ENCODE assay signal across 21 cellular contexts in the genomic region with DNA sequence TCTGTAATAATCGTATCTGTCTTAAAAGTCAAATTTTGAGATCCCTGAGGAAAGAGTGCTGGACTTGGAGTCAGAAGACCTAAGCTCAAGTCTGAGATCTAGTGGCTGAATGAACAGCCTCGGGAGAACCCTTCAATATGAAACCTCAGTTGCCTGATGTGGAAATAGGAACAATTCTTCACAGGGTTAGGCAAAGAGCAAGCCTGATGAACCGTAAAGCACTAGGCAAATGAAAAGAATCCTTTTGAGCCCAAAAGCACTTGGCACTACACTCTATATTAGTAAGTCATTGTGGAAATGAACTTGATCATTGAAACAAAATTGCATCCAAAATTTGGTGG. TPM values are rescaled to one million over a fixed set of nuclear protein-coding genes. Genes with fewer than 3 reads are reported as not detected.
DNase-seq lines count a peak whose midpoint lies in the region; ATAC-seq and TF ChIP-seq lines count a peak whose summit lies in the region.
"Had no signal": no experiment of that assay in that cellular context is flagged by ENCODE, and none has a peak within 500 bp of the region (broad histone marks: within the 10 kb centered on the region; RNA-seq: fewer than 3 reads in every experiment).

No MANE protein-coding gene starts in this region.

- no peaks in the 10 kb centered on the region for H3K9me3 Mint-ChIP-seq in activated naive CD8-positive, alpha-beta T cell (ENCODE audit: low read depth)
- H3K9me3 Mint-ChIP-seq in activated naive CD8-positive, alpha-beta T cell treated with anti-CD3 and anti-CD28 coated beads, Interleukin-2, amount 50 U/mL, for 24 hours: no peaks in the 10 kb centered on the region
- H3K9me3 Mint-ChIP-seq in WTC11 (no peaks in the 10 kb centered on the region), nephron (no peaks in the 10 kb centered on the region)
- H3K9me3 Mint-ChIP-seq: activated naive CD8-positive, alpha-beta T cell treated with anti-CD3 and anti-CD28 coated beads, Interleukin-2, amount 10 ng/mL, durations not matched to agents 7 days and 5 days; CD14-positive monocyte; H9; type B pancreatic cell had no signal

- CTCF ChIA-PET in WTC11 (lab: Charles Lee): interaction anchor here (0.9 to 1.9 kb wide), 3 partner anchors 8 to 335 kb away, joined by 3 to 7 read pairs (median 3); a partner anchor contains a TSS

- H3K4me1 Mint-ChIP-seq in activated naive CD8-positive, alpha-beta T cell (ENCODE audit: low read depth): peaks cover 16% of the 10 kb centered on the region
- peaks cover 4% of the 10 kb centered on the region for H3K4me1 Mint-ChIP-seq in activated naive CD8-positive, alpha-beta T cell treated with anti-CD3 and anti-CD28 coated beads, Interleukin-2, amount 50 U/mL, for 24 hours
- H3K4me1 Mint-ChIP-seq in WTC11 (peaks cover 9% of the 10 kb centered on the region), nephron (peaks cover 16% of the 10 kb centered on the region)
- H3K4me1 Mint-ChIP-seq: H9 had no signal

- no peak overlapping the region for H3K4me3 Mint-ChIP-seq in activated naive CD8-positive, alpha-beta T cell
- no peak overlapping the region for H3K4me3 Mint-ChIP-seq in activated naive CD8-positive, alpha-beta T cell treated with anti-CD3 and anti-CD28 coated beads, Interleukin-2, amount 50 U/mL, for 24 hours
- H3K4me3 Mint-ChIP-seq in WTC11 (no peak overlapping the region), nephron (no peak overlapping the region)
- H3K4me3 Mint-ChIP-seq: activated CD8-positive, alpha-beta T cell treated with anti-CD3 and anti-CD28 coated beads, Interleukin-2, amount 10 ng/mL, durations not matched to agents 7 days and 5 days; activated naive CD8-positive, alpha-beta T cell treated with anti-CD3 and anti-CD28 coated beads, Interleukin-2, amount 10 ng/mL, durations not matched to agents 7 days and 5 days; CD14-positive monocyte; H9; type B pancreatic cell had no signal

- no peak for ATAC-seq in activated naive CD8-positive, alpha-beta T cell treated with anti-CD3 and anti-CD28 coated beads, Interleukin-2, amount 50 U/mL, for 24 hours
- ATAC-seq in WTC11 (no peak), GM21360 (IDR thresholded peaks at IDR 0.05; ENCODE audit: unreplicated experiment) (no peak), HG03039 (IDR thresholded peaks at IDR 0.05; ENCODE audit: unreplicated experiment) (no peak)
- ATAC-seq: activated CD8-positive, alpha-beta T cell treated with anti-CD3 and anti-CD28 coated beads, Interleukin-2, amount 10 ng/mL, durations not matched to agents 7 days and 5 days had no signal

- H3K36me3 Mint-ChIP-seq in activated naive CD8-positive, alpha-beta T cell: peaks cover 5% of the 10 kb centered on the region
- H3K36me3 Mint-ChIP-seq in activated naive CD8-positive, alpha-beta T cell treated with anti-CD3 and anti-CD28 coated beads, Interleukin-2, amount 50 U/mL, for 24 hours (ENCODE audit: low read depth): peaks cover 29% of the 10 kb centered on the region
- H3K36me3 Mint-ChIP-seq in WTC11 (peaks cover 22% of the 10 kb centered on the region), nephron (ENCODE audit: low read depth) (peaks cover 53% of the 10 kb centered on the region)

- DNase-seq in activated naive CD8-positive, alpha-beta T cell treated with anti-CD3 and anti-CD28 coated beads, Interleukin-2, amount 50 U/mL, for 24 hours: no peak
- no peak for DNase-seq in WTC11 (ENCODE audit: low spot score)
- DNase-seq in NCI-H2227 treated with DMSO at 0.1 percent for 48 hours (lab: John Stamatoyannopoulos, UW): no peak
- DNase-seq: activated CD8-positive, alpha-beta T cell treated with anti-CD3 and anti-CD28 coated beads, Interleukin-2, amount 10 ng/mL, durations not matched to agents 7 days and 5 days; activated naive CD8-positive, alpha-beta T cell treated with anti-CD3 and anti-CD28 coated beads, Interleukin-2, amount 10 ng/mL, durations not matched to agents 7 days and 5 days; DMS 273 treated with DMSO at 0.1 percent for 48 hours; effector CD8-positive, alpha-beta T cell; erythroblast; foreskin fibroblast; H9; hippocampal formation; MG63; NCI-H1436; NCI-H510A treated with DMSO at 0.1 percent for 48 hours; WERI-Rb-1 had no signal

- POLR2A ChIA-PET in WTC11 (lab: Charles Lee): no interaction called here

- peak overlapping the region; percentile 46 for H3K27ac Mint-ChIP-seq in activated naive CD8-positive, alpha-beta T cell
- H3K27ac Mint-ChIP-seq in activated naive CD8-positive, alpha-beta T cell treated with anti-CD3 and anti-CD28 coated beads, Interleukin-2, amount 50 U/mL, for 24 hours: no peak overlapping the region
- 0 out of 2 replicates have a peak overlapping the region, but pooled peaks have one; percentile 15 for H3K27ac Mint-ChIP-seq in WTC11
- peak overlapping the region; percentile 3 to 36 (median 6) for H3K27ac Mint-ChIP-seq in nephron
- H3K27ac Mint-ChIP-seq: activated CD8-positive, alpha-beta T cell treated with anti-CD3 and anti-CD28 coated beads, Interleukin-2, amount 10 ng/mL, durations not matched to agents 7 days and 5 days; activated naive CD8-positive, alpha-beta T cell treated with anti-CD3 and anti-CD28 coated beads, Interleukin-2, amount 10 ng/mL, durations not matched to agents 7 days and 5 days had no signal

- no peaks in the 10 kb centered on the region for H3K27me3 Mint-ChIP-seq in activated naive CD8-positive, alpha-beta T cell
- H3K27me3 Mint-ChIP-seq in activated naive CD8-positive, alpha-beta T cell treated with anti-CD3 and anti-CD28 coated beads, Interleukin-2, amount 50 U/mL, for 24 hours: no peaks in the 10 kb centered on the region
- H3K27me3 Mint-ChIP-seq in WTC11 (ENCODE audit: low read depth) (no peaks in the 10 kb centered on the region), nephron (ENCODE audit: low read depth) (no peaks in the 10 kb centered on the region)
- H3K27me3 Mint-ChIP-seq: activated naive CD8-positive, alpha-beta T cell treated with anti-CD3 and anti-CD28 coated beads, Interleukin-2, amount 10 ng/mL, durations not matched to agents 7 days and 5 days; type B pancreatic cell had no signal

- TF ChIP-seq CTCF in WTC11 (IDR thresholded peaks at IDR 0.05) (no peak), nephron (IDR thresholded peaks at IDR 0.05; ENCODE audit: unreplicated experiment in 3 of 3) (no peak)

TF ChIP-seq in WTC11, 78 proteins besides CTCF, POLR2A, EP300 and RAD21 (continues in another document):
- no peak for TF ChIP-seq PRRX2 (CRISPR knock-in tag; IDR thresholded peaks at IDR 0.05)
- TF ChIP-seq, protein P1, sequence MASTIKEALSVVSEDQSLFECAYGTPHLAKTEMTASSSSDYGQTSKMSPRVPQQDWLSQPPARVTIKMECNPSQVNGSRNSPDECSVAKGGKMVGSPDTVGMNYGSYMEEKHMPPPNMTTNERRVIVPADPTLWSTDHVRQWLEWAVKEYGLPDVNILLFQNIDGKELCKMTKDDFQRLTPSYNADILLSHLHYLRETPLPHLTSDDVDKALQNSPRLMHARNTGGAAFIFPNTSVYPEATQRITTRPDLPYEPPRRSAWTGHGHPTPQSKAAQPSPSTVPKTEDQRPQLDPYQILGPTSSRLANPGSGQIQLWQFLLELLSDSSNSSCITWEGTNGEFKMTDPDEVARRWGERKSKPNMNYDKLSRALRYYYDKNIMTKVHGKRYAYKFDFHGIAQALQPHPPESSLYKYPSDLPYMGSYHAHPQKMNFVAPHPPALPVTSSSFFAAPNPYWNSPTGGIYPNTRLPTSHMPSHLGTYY (CRISPR knock-in tag; IDR thresholded peaks at IDR 0.05): no peak
- no peak for TF ChIP-seq ZNF671 (CRISPR knock-in tag; IDR thresholded peaks at IDR 0.05)
- TF ChIP-seq, protein P2, sequence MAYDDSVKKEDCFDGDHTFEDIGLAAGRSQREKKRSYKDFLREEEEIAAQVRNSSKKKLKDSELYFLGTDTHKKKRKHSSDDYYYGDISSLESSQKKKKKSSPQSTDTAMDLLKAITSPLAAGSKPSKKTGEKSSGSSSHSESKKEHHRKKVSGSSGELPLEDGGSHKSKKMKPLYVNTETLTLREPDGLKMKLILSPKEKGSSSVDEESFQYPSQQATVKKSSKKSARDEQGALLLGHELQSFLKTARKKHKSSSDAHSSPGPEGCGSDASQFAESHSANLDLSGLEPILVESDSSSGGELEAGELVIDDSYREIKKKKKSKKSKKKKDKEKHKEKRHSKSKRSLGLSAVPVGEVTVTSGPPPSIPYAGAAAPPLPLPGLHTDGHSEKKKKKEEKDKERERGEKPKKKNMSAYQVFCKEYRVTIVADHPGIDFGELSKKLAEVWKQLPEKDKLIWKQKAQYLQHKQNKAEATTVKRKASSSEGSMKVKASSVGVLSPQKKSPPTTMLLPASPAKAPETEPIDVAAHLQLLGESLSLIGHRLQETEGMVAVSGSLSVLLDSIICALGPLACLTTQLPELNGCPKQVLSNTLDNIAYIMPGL (CRISPR knock-in tag; IDR thresholded peaks at IDR 0.05): no peak
- no peak for TF ChIP-seq FOXK1 (CRISPR knock-in tag; IDR thresholded peaks at IDR 0.05)
- TF ChIP-seq SMAD3 (CRISPR knock-in tag; IDR thresholded peaks at IDR 0.05; ENCODE audit: borderline replicate concordance): no peak
- TF ChIP-seq, protein P3, sequence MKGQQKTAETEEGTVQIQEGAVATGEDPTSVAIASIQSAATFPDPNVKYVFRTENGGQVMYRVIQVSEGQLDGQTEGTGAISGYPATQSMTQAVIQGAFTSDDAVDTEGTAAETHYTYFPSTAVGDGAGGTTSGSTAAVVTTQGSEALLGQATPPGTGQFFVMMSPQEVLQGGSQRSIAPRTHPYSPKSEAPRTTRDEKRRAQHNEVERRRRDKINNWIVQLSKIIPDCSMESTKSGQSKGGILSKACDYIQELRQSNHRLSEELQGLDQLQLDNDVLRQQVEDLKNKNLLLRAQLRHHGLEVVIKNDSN (CRISPR knock-in tag; IDR thresholded peaks at IDR 0.05): no peak
- no peak for TF ChIP-seq NFE2L1 (CRISPR knock-in tag; IDR thresholded peaks at IDR 0.05)
- no peak for TF ChIP-seq CBFB (CRISPR knock-in tag; IDR thresholded peaks at IDR 0.05; ENCODE audit: low read depth)
- no peak for TF ChIP-seq TCF7 (CRISPR knock-in tag; IDR thresholded peaks at IDR 0.05; ENCODE audit: low read depth)
- TF ChIP-seq, protein P4, sequence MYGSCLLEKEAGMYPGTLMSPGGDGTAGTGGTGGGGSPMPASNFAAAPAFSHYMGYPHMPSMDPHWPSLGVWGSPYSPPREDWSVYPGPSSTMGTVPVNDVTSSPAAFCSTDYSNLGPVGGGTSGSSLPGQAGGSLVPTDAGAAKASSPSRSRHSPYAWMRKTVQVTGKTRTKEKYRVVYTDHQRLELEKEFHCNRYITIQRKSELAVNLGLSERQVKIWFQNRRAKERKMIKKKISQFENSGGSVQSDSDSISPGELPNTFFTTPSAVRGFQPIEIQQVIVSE (CRISPR knock-in tag; IDR thresholded peaks at IDR 0.05; ENCODE audit: borderline replicate concordance): no peak
- TF ChIP-seq MYBL2 (CRISPR knock-in tag; IDR thresholded peaks at IDR 0.05): no peak
- TF ChIP-seq RORB (CRISPR knock-in tag; IDR thresholded peaks at IDR 0.05): no peak
- TF ChIP-seq ZNF317 (CRISPR knock-in tag; IDR thresholded peaks at IDR 0.05; ENCODE audit: borderline replicate concordance, low read depth): no peak
- TF ChIP-seq HMGA2 (CRISPR knock-in tag; IDR thresholded peaks at IDR 0.05): no peak
- no peak for TF ChIP-seq NR3C1 (CRISPR knock-in tag; conservative IDR thresholded peaks at IDR 0.05; ENCODE audit: low read depth)
- no peak for TF ChIP-seq ZNF219 (CRISPR knock-in tag; IDR thresholded peaks at IDR 0.05; ENCODE audit: borderline replicate concordance)

RNA-seq across cellular contexts. Expression of a gene that starts 20.2 kb away (rescaled TPM):
- total RNA-seq in WTC11 (2021): 11.1 to 11.5 TPM (median 11.4 TPM) in 3 replicates

RNA-seq across cellular contexts. Expression of a gene that starts 54.2 kb away (rescaled TPM):
- 54.2 to 65.2 TPM (median 56.2 TPM) in 3 replicates for total RNA-seq in WTC11 (2021)
